In genomic region chr16:30088237-30088831, GRCh38 we compare ENCODE assay signal across 17 cellular contexts. TPM values are rescaled to one million over a fixed set of nuclear protein-coding genes. Genes with fewer than 3 reads are reported as not detected.
DNase-seq lines count a peak whose midpoint lies in the region; ATAC-seq, FAIRE-seq and TF ChIP-seq lines count a peak whose summit lies in the region.
"Had no signal": no experiment of that assay in that cellular context is flagged by ENCODE, and none has a peak within 500 bp of the region (broad histone marks: within the 10 kb centered on the region; RNA-seq: fewer than 3 reads in every experiment).

No MANE protein-coding gene starts in this region.

- POLR2A ChIA-PET in activated CD4-positive, alpha-beta T cell treated with anti-CD3 and anti-CD28 coated beads, Interleukin-2, amount 10 ng/mL, durations not matched to agents 7 days and 5 days (lab: Charles Lee): no interaction called here
- POLR2A ChIA-PET in naive thymus-derived CD4-positive, alpha-beta T cell (lab: Charles Lee): interaction anchor here (8.9 to 10.4 kb wide), 3 partner anchors 13 to 97 kb away, joined by 159 to 216 read pairs (median 177); partner anchors contain the start of genes ALDOA, CORO1A and PPP4C

- peaks cover 46% of the 10 kb centered on the region for H3K4me1 Mint-ChIP-seq in activated CD4-positive, alpha-beta T cell treated with anti-CD3 and anti-CD28 coated beads, Interleukin-2, amount 10 ng/mL, durations not matched to agents 7 days and 5 days
- H3K4me1 Mint-ChIP-seq in activated CD4-positive, alpha-beta T cell treated with anti-CD3 and anti-CD28 coated beads, Interleukin-2, amount 10 ng/mL, durations not matched to agents 24 days and 14 days: peaks cover 23% of the 10 kb centered on the region
- peaks cover 30 to 46% (median 36%) of the 10 kb centered on the region in 7 donors for H3K4me1 Mint-ChIP-seq in naive thymus-derived CD4-positive, alpha-beta T cell

- peaks cover 23% of the 10 kb centered on the region for H3K36me3 Mint-ChIP-seq in activated CD4-positive, alpha-beta T cell treated with anti-CD3 and anti-CD28 coated beads, Interleukin-2, amount 10 ng/mL, durations not matched to agents 7 days and 5 days (ENCODE audit: low read depth)
- H3K36me3 Mint-ChIP-seq in activated CD4-positive, alpha-beta T cell treated with anti-CD3 and anti-CD28 coated beads, Interleukin-2, amount 10 ng/mL, durations not matched to agents 24 days and 14 days (ENCODE audit: low read depth): peaks cover 30% of the 10 kb centered on the region
- H3K36me3 Mint-ChIP-seq in naive thymus-derived CD4-positive, alpha-beta T cell: peaks cover 0 to 16% (median 3%) of the 10 kb centered on the region in 5 donors

- H3K4me1 ChIP-seq in naive thymus-derived CD4-positive, alpha-beta T cell (ENCODE audit: control insufficient read depth in 2 of 2, insufficient read depth in 2 of 2, low read length in 2 of 2): peaks cover 13 to 33% of the 10 kb centered on the region in 2 donors

- no peak for TF ChIP-seq POLR2A in H54 (IDR thresholded peaks at IDR 0.05; ENCODE audit: low read depth, low read length)

- intact Hi-C loops in activated CD4-positive, alpha-beta T cell treated with anti-CD3 and anti-CD28 coated beads, Interleukin-2, amount 10 ng/mL, durations not matched to agents 24 days and 14 days (cut with micrococcal nuclease): no loop called here
- intact Hi-C loops in naive thymus-derived CD4-positive, alpha-beta T cell (cut with micrococcal nuclease): no loop called here

- ATAC-seq in naive thymus-derived CD4-positive, alpha-beta T cell: no peak
- ATAC-seq: foreskin keratinocyte had no signal

- no peak overlapping the region for H3K4me3 Mint-ChIP-seq in activated CD4-positive, alpha-beta T cell treated with anti-CD3 and anti-CD28 coated beads, Interleukin-2, amount 10 ng/mL, durations not matched to agents 7 days and 5 days
- no peak overlapping the region for H3K4me3 Mint-ChIP-seq in activated CD4-positive, alpha-beta T cell treated with anti-CD3 and anti-CD28 coated beads, Interleukin-2, amount 10 ng/mL, durations not matched to agents 24 days and 14 days
- peak overlapping the region in 3 of 10 donors; percentile 17 to 64 (median 63) for H3K4me3 Mint-ChIP-seq in naive thymus-derived CD4-positive, alpha-beta T cell
- H3K4me3 Mint-ChIP-seq: activated naive CD4-positive, alpha-beta T cell treated with anti-CD3 and anti-CD28 coated beads for 36 hours had no signal

- H3K36me3 ChIP-seq in SK-N-MC (ENCODE audit: insufficient read depth, low read length): peaks cover 23% of the 10 kb centered on the region; the same call in 1 of the 2 replicates
- peaks cover 0 to 24% (median 3%) of the 10 kb centered on the region in 3 experiments for H3K36me3 ChIP-seq in naive thymus-derived CD4-positive, alpha-beta T cell (ENCODE audit: control insufficient read depth in 2 of 3, insufficient read depth in 3 of 3, low read length in 3 of 3)

- H3K27me3 ChIP-seq in naive thymus-derived CD4-positive, alpha-beta T cell (ENCODE audit: control insufficient read depth in 2 of 2, insufficient read depth in 2 of 2, low read length in 2 of 2): no peaks in the 10 kb centered on the region
- H3K27me3 ChIP-seq: foreskin keratinocyte, vagina had no signal

- no peak for FAIRE-seq in H54 (lab: Jason Lieb, UNC)
- FAIRE-seq: A204.1, bronchial epithelial cell had no signal

- peak overlapping the region; percentile 7 for H3K27ac Mint-ChIP-seq in activated CD4-positive, alpha-beta T cell treated with anti-CD3 and anti-CD28 coated beads, Interleukin-2, amount 10 ng/mL, durations not matched to agents 7 days and 5 days
- no peak overlapping the region for H3K27ac Mint-ChIP-seq in activated CD4-positive, alpha-beta T cell treated with anti-CD3 and anti-CD28 coated beads, Interleukin-2, amount 10 ng/mL, durations not matched to agents 24 days and 14 days
- H3K27ac Mint-ChIP-seq in naive thymus-derived CD4-positive, alpha-beta T cell: peak overlapping the region in 8 of 9 donors; percentile 60 to 94 (median 78)

- H3K27me3 Mint-ChIP-seq in activated CD4-positive, alpha-beta T cell treated with anti-CD3 and anti-CD28 coated beads, Interleukin-2, amount 10 ng/mL, durations not matched to agents 7 days and 5 days: no peaks in the 10 kb centered on the region
- H3K27me3 Mint-ChIP-seq in activated CD4-positive, alpha-beta T cell treated with anti-CD3 and anti-CD28 coated beads, Interleukin-2, amount 10 ng/mL, durations not matched to agents 24 days and 14 days: no peaks in the 10 kb centered on the region
- H3K27me3 Mint-ChIP-seq in naive thymus-derived CD4-positive, alpha-beta T cell: no peaks in the 10 kb centered on the region

- no peaks in the 10 kb centered on the region for H3K9me3 Mint-ChIP-seq in activated CD4-positive, alpha-beta T cell treated with anti-CD3 and anti-CD28 coated beads, Interleukin-2, amount 10 ng/mL, durations not matched to agents 7 days and 5 days
- H3K9me3 Mint-ChIP-seq in activated CD4-positive, alpha-beta T cell treated with anti-CD3 and anti-CD28 coated beads, Interleukin-2, amount 10 ng/mL, durations not matched to agents 24 days and 14 days: no peaks in the 10 kb centered on the region
- H3K9me3 Mint-ChIP-seq in naive thymus-derived CD4-positive, alpha-beta T cell: peaks cover 0 to 1% (median 0%) of the 10 kb centered on the region in 11 donors
- H3K9me3 Mint-ChIP-seq: activated naive CD4-positive, alpha-beta T cell treated with anti-CD3 and anti-CD28 coated beads for 36 hours had no signal

- H3K9me3 ChIP-seq in SK-N-MC (ENCODE audit: low read depth, low read length): no peaks in the 10 kb centered on the region
- H3K9me3 ChIP-seq in naive thymus-derived CD4-positive, alpha-beta T cell (ENCODE audit: control insufficient read depth in 2 of 3, low read length in 3 of 3): no peaks in the 10 kb centered on the region
- H3K9me3 ChIP-seq: vagina had no signal

- CTCF ChIA-PET in activated CD4-positive, alpha-beta T cell treated with anti-CD3 and anti-CD28 coated beads, Interleukin-2, amount 10 ng/mL, durations not matched to agents 7 days and 5 days (lab: Charles Lee): interaction anchor here (8.0 kb wide), 1 partner anchor 10 kb away, joined by 112 read pairs; the partner anchor contains the start of gene PPP4C
- CTCF ChIA-PET in naive thymus-derived CD4-positive, alpha-beta T cell (lab: Charles Lee): no interaction called here

- no peak overlapping the region for H3K9ac ChIP-seq in SK-N-MC (ENCODE audit: insufficient read length)

- DNase-seq in activated CD4-positive, alpha-beta T cell treated with anti-CD3 and anti-CD28 coated beads, Interleukin-2, amount 10 ng/mL, durations not matched to agents 7 days and 5 days: no peak
- DNase-seq in activated CD4-positive, alpha-beta T cell treated with anti-CD3 and anti-CD28 coated beads, Interleukin-2, amount 10 ng/mL, durations not matched to agents 24 days and 14 days: no peak
- no peak for DNase-seq in SK-N-MC (ENCODE audit: low read depth, low spot score)
- DNase-seq in naive thymus-derived CD4-positive, alpha-beta T cell: no peak
- DNase-seq in stimulated activated CD4-positive, alpha-beta T cell treated with anti-CD3 and anti-CD28 coated beads, Interleukin-1b, Interleukin-23, amount 100 ng/mL, for 48 hours: no peak
- no peak for DNase-seq in H54 (ENCODE audit: insufficient read length, low spot score)
- DNase-seq: activated naive CD4-positive, alpha-beta T cell treated with anti-CD3 and anti-CD28 coated beads for 36 hours; foreskin keratinocyte; GDM1; NCI-H146; nucleus accumbens; stimulated activated naive CD4-positive, alpha-beta T cell had no signal

- H3K27ac ChIP-seq in SK-N-MC: 0 out of 2 replicates have a peak overlapping the region, but pooled peaks have one; percentile 30
- H3K27ac ChIP-seq in naive thymus-derived CD4-positive, alpha-beta T cell (ENCODE audit: low read depth, low read length): no peak overlapping the region
- H3K27ac ChIP-seq: foreskin keratinocyte, vagina had no signal

- H3K4me3 ChIP-seq in SK-N-MC: no peak overlapping the region
- H3K4me3 ChIP-seq in naive thymus-derived CD4-positive, alpha-beta T cell (ENCODE audit: low read length): no peak overlapping the region
- H3K4me3 ChIP-seq: lung, vagina had no signal

RNA-seq across cellular contexts. Expression of gene TBX6, which starts 3.4 kb away (rescaled TPM):
- total RNA-seq in activated CD4-positive, alpha-beta T cell treated with anti-CD3 and anti-CD28 coated beads, Interleukin-2, amount 10 ng/mL, durations not matched to agents 7 days and 5 days: 1 to 10 TPM; 1.2 to 1.7 TPM
- 2.1 TPM in 2 replicates for total RNA-seq in activated CD4-positive, alpha-beta T cell treated with anti-CD3 and anti-CD28 coated beads, Interleukin-2, amount 10 ng/mL, durations not matched to agents 24 days and 14 days
- total RNA-seq in naive thymus-derived CD4-positive, alpha-beta T cell: 1 to 10 TPM; 1.5 to 3.3 (median 1.6) TPM
- under 1 TPM in 1 of 2 donors, not detected in 1; 0.38 TPM for polyA plus RNA-seq in naive thymus-derived CD4-positive, alpha-beta T cell
- total RNA-seq: skeletal muscle tissue had no signal

RNA-seq across cellular contexts. Expression of gene YPEL3, which starts 7.7 kb away (rescaled TPM):
- 10 to 100 TPM; 50.7 to 55.4 TPM for total RNA-seq in activated CD4-positive, alpha-beta T cell treated with anti-CD3 and anti-CD28 coated beads, Interleukin-2, amount 10 ng/mL, durations not matched to agents 7 days and 5 days
- total RNA-seq in activated CD4-positive, alpha-beta T cell treated with anti-CD3 and anti-CD28 coated beads, Interleukin-2, amount 10 ng/mL, durations not matched to agents 24 days and 14 days: 11.8 and 11.9 TPM in 2 replicates
- total RNA-seq in naive thymus-derived CD4-positive, alpha-beta T cell: 100 to 1,000 TPM in 3 of 5 experiments, 10 to 100 TPM in 2; 50.5 to 260 (median 130) TPM
- polyA plus RNA-seq in naive thymus-derived CD4-positive, alpha-beta T cell: 100 to 1,000 TPM; 242 to 308 TPM

RNA-seq across cellular contexts. Expression of gene PPP4C, which starts 12.5 kb away (rescaled TPM):
- total RNA-seq in activated CD4-positive, alpha-beta T cell treated with anti-CD3 and anti-CD28 coated beads, Interleukin-2, amount 10 ng/mL, durations not matched to agents 7 days and 5 days: 100 to 1,000 TPM; 129 to 136 TPM
- total RNA-seq in activated CD4-positive, alpha-beta T cell treated with anti-CD3 and anti-CD28 coated beads, Interleukin-2, amount 10 ng/mL, durations not matched to agents 24 days and 14 days: 144 and 145 TPM in 2 replicates
- 100 to 1,000 TPM in 2 of 5 experiments, 10 to 100 TPM in 3; 68.4 to 143 (median 86.0) TPM for total RNA-seq in naive thymus-derived CD4-positive, alpha-beta T cell
- polyA plus RNA-seq in naive thymus-derived CD4-positive, alpha-beta T cell: 100 to 1,000 TPM; 176 TPM

RNA-seq across cellular contexts. Expression of gene ALDOA, which starts 22.8 kb away (rescaled TPM):
- total RNA-seq in activated CD4-positive, alpha-beta T cell treated with anti-CD3 and anti-CD28 coated beads, Interleukin-2, amount 10 ng/mL, durations not matched to agents 7 days and 5 days: 1,000 to 10,000 TPM; 1,139 to 1,329 TPM
- 2,074 and 2,109 TPM in 2 replicates for total RNA-seq in activated CD4-positive, alpha-beta T cell treated with anti-CD3 and anti-CD28 coated beads, Interleukin-2, amount 10 ng/mL, durations not matched to agents 24 days and 14 days
- 1,000 to 10,000 TPM in 1 of 5 experiments, 100 to 1,000 TPM in 4; 356 to 1,619 (median 584) TPM for total RNA-seq in naive thymus-derived CD4-positive, alpha-beta T cell
- 1,000 to 10,000 TPM in 1 of 2 donors, 100 to 1,000 TPM in 1; 955 to 1,316 TPM for polyA plus RNA-seq in naive thymus-derived CD4-positive, alpha-beta T cell

RNA-seq across cellular contexts. Expression of gene GDPD3, which starts 25.0 kb away (rescaled TPM):
- 10 to 100 TPM; 11.8 to 13.2 TPM for total RNA-seq in activated CD4-positive, alpha-beta T cell treated with anti-CD3 and anti-CD28 coated beads, Interleukin-2, amount 10 ng/mL, durations not matched to agents 7 days and 5 days
- total RNA-seq in activated CD4-positive, alpha-beta T cell treated with anti-CD3 and anti-CD28 coated beads, Interleukin-2, amount 10 ng/mL, durations not matched to agents 24 days and 14 days: 6.0 and 6.6 TPM in 2 replicates
- 10 to 100 TPM in 4 of 5 experiments, 1 to 10 TPM in 1; 7.9 to 39.3 (median 12.3) TPM for total RNA-seq in naive thymus-derived CD4-positive, alpha-beta T cell
- not detected for polyA plus RNA-seq in naive thymus-derived CD4-positive, alpha-beta T cell
